ENCODE assay signal across 21 cellular contexts in genomic region chr1:232150770-232151548, GRCh38.
"Had no signal": no experiment of that assay in that cellular context is flagged by ENCODE, and none has a peak within 500 bp of the region (broad histone marks: within the 10 kb centered on the region; RNA-seq: fewer than 3 reads in every experiment).

No MANE protein-coding gene starts in this region.

- DNase-seq: activated CD4-positive, alpha-beta memory T cell treated with anti-CD3 and anti-CD28 coated beads for 36 hours; activated CD4-positive, alpha-beta T cell treated with anti-CD3 and anti-CD28 coated beads for 48 hours; activated effector memory CD4-positive, alpha-beta T cell treated with anti-CD3 and anti-CD28 coated beads, Interleukin-2, amount 50 U/mL, for 16 hours; activated T-cell treated with anti-CD3 and anti-CD28 coated beads, Interleukin-2, amount 50 U/mL, for 72 hours; aorta; colonic mucosa; foreskin melanocyte; glutamatergic neuron; immature natural killer cell; kidney glomerular epithelial cell; left lung; naive thymus-derived CD8-positive, alpha-beta T cell; stimulated activated CD4-positive, alpha-beta T cell treated with anti-CD3 and anti-CD28 coated beads, Interleukin-2, amount 100 ng/mL, for 48 hours; stimulated activated CD8-positive, alpha-beta memory T cell treated with anti-CD3 and anti-CD28 coated beads, Interleukin-4, amount 100 ng/mL, for 48 hours; stimulated activated naive B cell treated with anti-CD40 and anti-IgM and Interleukin-4, amounts not matched to agents 10 μg/mL and 1 μg/mL and 100 μg/mL, for 72 hours; transverse colon; uterus had no signal

- H3K4me1 ChIP-seq: colonic mucosa, left lung, transverse colon, uterus had no signal

- H3K9me3 Mint-ChIP-seq: activated naive CD4-positive, alpha-beta T cell treated with anti-CD3 and anti-CD28 coated beads, Interleukin-2, amount 50 U/mL, for 24 hours; mesothelial cell of epicardium had no signal

- ATAC-seq: activated T-cell treated with anti-CD3 and anti-CD28 coated beads, Interleukin-2, amount 50 U/mL, for 72 hours; left lung; naive thymus-derived CD8-positive, alpha-beta T cell; stimulated activated naive B cell treated with anti-CD40 and anti-IgM and Interleukin-4, amounts not matched to agents 10 μg/mL and 1 μg/mL and 100 μg/mL, for 72 hours had no signal

- H3K27ac ChIP-seq: colonic mucosa, hepatocyte, left lung, transverse colon, uterus had no signal

- H3K27ac Mint-ChIP-seq: activated CD4-positive, alpha-beta memory T cell treated with anti-CD3 and anti-CD28 coated beads for 36 hours; activated naive CD4-positive, alpha-beta T cell treated with anti-CD3 and anti-CD28 coated beads, Interleukin-2, amount 50 U/mL, for 24 hours; activated T-cell treated with anti-CD3 and anti-CD28 coated beads, Interleukin-2, amount 50 U/mL, for 72 hours; immature natural killer cell; mesothelial cell of epicardium; naive thymus-derived CD8-positive, alpha-beta T cell; progenitor cell of endocrine pancreas; stimulated activated naive B cell treated with anti-CD40 and anti-IgM and Interleukin-4, amounts not matched to agents 10 μg/mL and 1 μg/mL and 100 μg/mL, for 72 hours had no signal

- H3K79me2 ChIP-seq: hepatocyte had no signal

- H3K4me3 ChIP-seq: colonic mucosa, hepatocyte, left lung, transverse colon, uterus had no signal

- H3K27me3 Mint-ChIP-seq: stimulated activated naive B cell treated with anti-CD40 and anti-IgM and Interleukin-4, amounts not matched to agents 10 μg/mL and 1 μg/mL and 100 μg/mL, for 72 hours had no signal

- H3K4me3 Mint-ChIP-seq: activated CD4-positive, alpha-beta memory T cell treated with anti-CD3 and anti-CD28 coated beads for 36 hours; activated naive CD4-positive, alpha-beta T cell treated with anti-CD3 and anti-CD28 coated beads, Interleukin-2, amount 50 U/mL, for 24 hours; activated T-cell treated with anti-CD3 and anti-CD28 coated beads, Interleukin-2, amount 50 U/mL, for 72 hours; immature natural killer cell; mesothelial cell of epicardium; naive thymus-derived CD8-positive, alpha-beta T cell; stimulated activated naive B cell treated with anti-CD40 and anti-IgM and Interleukin-4, amounts not matched to agents 10 μg/mL and 1 μg/mL and 100 μg/mL, for 72 hours had no signal

- H3K27me3 ChIP-seq: colonic mucosa, hepatocyte, left lung, transverse colon, uterus had no signal

- H3K4me1 Mint-ChIP-seq: activated naive CD4-positive, alpha-beta T cell treated with anti-CD3 and anti-CD28 coated beads, Interleukin-2, amount 50 U/mL, for 24 hours; immature natural killer cell; naive thymus-derived CD8-positive, alpha-beta T cell; stimulated activated naive B cell treated with anti-CD40 and anti-IgM and Interleukin-4, amounts not matched to agents 10 μg/mL and 1 μg/mL and 100 μg/mL, for 72 hours had no signal

- H3K36me3 ChIP-seq: colonic mucosa, left lung, transverse colon, uterus had no signal

- H3K36me3 Mint-ChIP-seq: activated CD4-positive, alpha-beta memory T cell treated with anti-CD3 and anti-CD28 coated beads for 36 hours; activated naive CD4-positive, alpha-beta T cell treated with anti-CD3 and anti-CD28 coated beads, Interleukin-2, amount 50 U/mL, for 24 hours; immature natural killer cell; mesothelial cell of epicardium; naive thymus-derived CD8-positive, alpha-beta T cell; stimulated activated naive B cell treated with anti-CD40 and anti-IgM and Interleukin-4, amounts not matched to agents 10 μg/mL and 1 μg/mL and 100 μg/mL, for 72 hours had no signal
